ENCODE assay signal across 8 cellular contexts in genomic region chr7:20114463-20114862, GRCh38.
A peak's percentile ranks its signal among the peaks of the same experiment; 100 is the strongest.
DNase-seq lines count a peak whose midpoint lies in the region; ATAC-seq and TF ChIP-seq lines count a peak whose summit lies in the region.

No MANE protein-coding gene starts in this region.

- H2AFZ ChIP-seq in mammary epithelial cell (ENCODE audit: low read depth, low read length) = no peak overlapping the region

- TF ChIP-seq CTCF in breast epithelium (IDR thresholded peaks at IDR 0.05) = no peak
- TF ChIP-seq CTCF in lower lobe of right lung (IDR thresholded peaks at IDR 0.05) = no peak
- no peak for TF ChIP-seq CTCF in mammary epithelial cell (conservative IDR thresholded peaks at IDR 0.05 in 1 of 2, IDR thresholded peaks at IDR 0.05 in 1 of 2; ENCODE audit: extremely low read depth in 1 of 2, insufficient read depth in 1 of 2, low read depth in 1 of 2, low read length in 2 of 2)

- 94% methylated on average over 2 of the region's 2 CpGs for WGBS in mammary epithelial cell (ENCODE audit: low coverage, missing lambda C conversion rate)

- no peak overlapping the region for H3K4me2 ChIP-seq in mammary epithelial cell (ENCODE audit: insufficient read depth, low read depth, low read length)

- H3K4me1 ChIP-seq in breast epithelium = no peaks in the 10 kb centered on the region
- no peaks in the 10 kb centered on the region for H3K4me1 ChIP-seq in lower lobe of right lung
- H3K4me1 ChIP-seq in mammary epithelial cell (ENCODE audit: insufficient read depth, low read length) = no peaks in the 10 kb centered on the region

- CTCF ChIA-PET in mammary epithelial cell (lab: Charles Lee; ENCODE audit: low non-redundant PET) = no interaction called here

- ATAC-seq in HG03025 (IDR thresholded peaks at IDR 0.05; ENCODE audit: low FRiP score, unreplicated experiment) (peak; percentile 91), lower lobe of right lung (peak; percentile 85 to 89)

- intact Hi-C loops in breast epithelium (cut with DNase I; ENCODE audit: low total_unique reads) = no loop called here
- intact Hi-C loops in lower lobe of right lung (cut with DNase I) = no loop called here
- intact Hi-C loops in mammary epithelial cell (cut with micrococcal nuclease) = no loop called here

- in situ Hi-C loops in T47D (cut with HindIII; ENCODE audit: low pct_unique_long_range_greater_than_20kb, low sequenced_read_pairs) (no loop called here), mammary epithelial cell (cut with MboI; ENCODE audit: low sequenced_read_pairs in 2 of 2) (no loop called here)

- no peaks in the 10 kb centered on the region for H3K36me3 ChIP-seq in breast epithelium
- H3K36me3 ChIP-seq in lower lobe of right lung = no peaks in the 10 kb centered on the region
- no peaks in the 10 kb centered on the region for H3K36me3 ChIP-seq in mammary epithelial cell (ENCODE audit: insufficient read depth, low read length)

- H3K79me2 ChIP-seq in mammary epithelial cell (ENCODE audit: insufficient read depth, low read length) = no peaks in the 10 kb centered on the region

- H3K27me3 ChIP-seq in breast epithelium (no peaks in the 10 kb centered on the region), lower lobe of right lung (ENCODE audit: low read depth) (no peaks in the 10 kb centered on the region), mammary epithelial cell (ENCODE audit: insufficient read depth, low read length) (no peaks in the 10 kb centered on the region)

- H3K27ac ChIP-seq in breast epithelium (no peak overlapping the region), lower lobe of right lung (no peak overlapping the region), mammary epithelial cell (ENCODE audit: insufficient read depth, low read depth, low read length) (no peak overlapping the region)

- H3K9me3 ChIP-seq in breast epithelium (no peaks in the 10 kb centered on the region), lower lobe of right lung (no peaks in the 10 kb centered on the region), mammary epithelial cell (replicated peaks; ENCODE audit: insufficient read depth, low read length) (no peaks in the 10 kb centered on the region)

- H3K4me3 ChIP-seq in breast epithelium = no peak overlapping the region
- H3K4me3 ChIP-seq in lower lobe of right lung = no peak overlapping the region
- no peak overlapping the region for H3K4me3 ChIP-seq in mammary epithelial cell (replicated peaks in 1 of 3; ENCODE audit: insufficient read depth in 1 of 3, low read depth in 2 of 3, low read length in 3 of 3)

- BruUV-seq in mammary epithelial cell (replicated peaks; lab: Mats Ljungman, UMichigan) = no TSS peak

- peak; percentile 7 to 21 for DNase-seq in T47D (ENCODE audit: low read depth in 1 of 2, low spot score in 1 of 2)
- DNase-seq in breast epithelium (ENCODE audit: low spot score in 2 of 2) = no peak
- DNase-seq in RPMI8226 = peak; percentile 87
- DNase-seq in lower lobe of right lung = no peak
- DNase-seq in mammary epithelial cell = no peak
- DNase-seq in DMS153 treated with DMSO at 0.1 percent for 48 hours (lab: John Stamatoyannopoulos, UW; ENCODE audit: unreplicated experiment) = no peak
- DNase-seq in effector CD8-positive, alpha-beta T cell (lab: John Stamatoyannopoulos, UW) = no peak

- no peaks in the 10 kb centered on the region for H4K20me1 ChIP-seq in mammary epithelial cell (ENCODE audit: insufficient read depth, low read length)

- no peak for TF ChIP-seq POLR2A in breast epithelium (IDR thresholded peaks at IDR 0.05)

- dilution Hi-C loops in mammary epithelial cell (cut with HindIII; ENCODE audit: low sequenced_read_pairs) = no loop called here

- H3K9ac ChIP-seq in mammary epithelial cell (ENCODE audit: insufficient read depth, low read length) = no peak overlapping the region

Comparison
In these comparisons a context has a peak if more than half of its experiments do, and no peak if none do; other contexts are left out.
1. DNase-seq: peak in T47D (2 of 2) and RPMI8226 (single experiment); none in breast epithelium (0 of 2), lower lobe of right lung (single experiment), mammary epithelial cell (single experiment), DMS153 treated with DMSO at 0.1 percent for 48 hours (single experiment) and effector CD8-positive, alpha-beta T cell (single experiment).